38 cellular contexts compared by ENCODE assay signal in the genomic region with DNA sequence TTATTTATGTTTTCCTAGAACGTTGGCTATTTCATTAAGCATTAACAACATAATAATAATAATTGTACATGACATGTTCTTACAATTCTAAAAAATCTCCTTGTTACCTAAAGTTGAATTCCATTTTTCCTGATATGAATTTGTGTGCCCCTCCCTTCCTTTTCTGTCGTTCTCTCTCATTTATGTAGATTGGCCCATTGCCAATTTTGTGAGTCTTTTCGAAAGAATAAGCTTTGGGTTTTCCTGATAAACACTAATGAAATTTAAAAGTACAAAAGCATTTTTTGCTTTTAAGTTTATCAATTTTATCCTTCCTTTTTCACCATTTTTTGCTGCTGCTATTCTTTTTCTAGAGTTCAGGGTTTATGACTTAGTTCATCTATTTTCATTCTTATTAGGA. TPM values are rescaled to one million over a fixed set of nuclear protein-coding genes. Genes with fewer than 3 reads are reported as not detected.
"Had no signal": no experiment of that assay in that cellular context is flagged by ENCODE, and none has a peak within 500 bp of the region (broad histone marks: within the 10 kb centered on the region; RNA-seq: fewer than 3 reads in every experiment).

No MANE protein-coding gene starts in this region.

- H2AFZ ChIP-seq: PC-9 had no signal

- H3K4me3 ChIP-seq: PC-9, SJCRH30, SK-N-MC had no signal

- H3K36me3 ChIP-seq: SJCRH30 had no signal

- H3K9ac ChIP-seq: KMS-11 had no signal

- H3K4me1 ChIP-seq: SJCRH30 had no signal

- ATAC-seq: Panc1, Right ventricle myocardium inferior, SK-N-SH treated with all-trans-retinoic acid at 6 μM for 48 hours, T-cell, T-helper 17 cell had no signal

- H3K27ac ChIP-seq: KMS-11, PC-9, RWPE1, SJCRH30, SK-N-MC had no signal

- H3K27me3 ChIP-seq: SJCRH30 had no signal

- FAIRE-seq: RCC 7860 had no signal

- H3K4me2 ChIP-seq: KMS-11, PC-9 had no signal

- H3K9me3 ChIP-seq: SJCRH30 had no signal

- DNase-seq: Karpas-422, KBM-7, MM.1S, MV-4-11, NCI-H1092, NCI-H1105, NCI-H1417 treated with DMSO at 0.1 percent for 48 hours, NCI-H1436 treated with DMSO at 0.1 percent for 48 hours, NCI-H1694 treated with DMSO at 0.1 percent for 48 hours, NCI-H187 treated with DMSO at 0.1 percent for 48 hours, NCI-H2029, NCI-H2081, NCI-H2107, NCI-H2171, NCI-H446 treated with DMSO at 0.1 percent for 48 hours, NCI-H510A, NCI-H524, NCI-H526, NCI-H774, PC-9, SHP77, SIG-M5, SJCRH30, T-cell, T-helper 17 cell had no signal

RNA-seq across cellular contexts. Expression of gene PRR23E, which starts 44.9 kb away (rescaled TPM):
- total RNA-seq: LHCN-M2; MCF 10A; OCI-LY7; PC-9; Right ventricle myocardium inferior; RPMI7951; SJCRH30; SK-MEL-5; T-cell; T-helper 1 cell treated with Interleukin-12 subunit alpha and Interleukin-12 subunit beta and Interleukin-4 antibody, amounts not matched to agents 30 ng/mL and 1 ng/mL, for 36 hours; T-helper 17 cell had no signal

RNA-seq across cellular contexts. Expression of gene PRR20G, which starts 50.0 kb away (rescaled TPM):
- total RNA-seq: LHCN-M2; MCF 10A; OCI-LY7; PC-9; Right ventricle myocardium inferior; RPMI7951; SJCRH30; SK-MEL-5; T-cell; T-helper 1 cell treated with Interleukin-12 subunit alpha and Interleukin-12 subunit beta and Interleukin-4 antibody, amounts not matched to agents 30 ng/mL and 1 ng/mL, for 36 hours; T-helper 17 cell had no signal
